In genomic region chr2:134334542-134335353, GRCh38 we compare ENCODE assay signal across 18 cellular contexts.
"Had no signal": no experiment of that assay in that cellular context is flagged by ENCODE, and none has a peak within 500 bp of the region (broad histone marks: within the 10 kb centered on the region; RNA-seq: fewer than 3 reads in every experiment).

No MANE protein-coding gene starts in this region.

- H3K27ac Mint-ChIP-seq: activated CD4-positive, alpha-beta T cell treated with anti-CD3 and anti-CD28 coated beads, Interleukin-2, amount 10 ng/mL, durations not matched to agents 24 days and 14 days; activated naive CD4-positive, alpha-beta T cell treated with anti-CD3 and anti-CD28 coated beads for 36 hours; activated naive CD8-positive, alpha-beta T cell treated with anti-CD3 and anti-CD28 coated beads, Interleukin-2, amount 50 U/mL, for 24 hours; effector memory CD8-positive, alpha-beta T cell; immature natural killer cell; nephron progenitor cell; progenitor cell of endocrine pancreas; stimulated activated naive CD8-positive, alpha-beta T cell treated with anti-CD3 and anti-CD28 coated beads, Interleukin-15, Interleukin-2, amounts not matched to agents 100 ng/mL and 50 ng/mL, for 24 hours; type B pancreatic cell; WTC11 had no signal

- H3K4me1 Mint-ChIP-seq: immature natural killer cell, nephron progenitor cell, WTC11 had no signal

- DNase-seq: activated CD4-positive, alpha-beta T cell treated with anti-CD3 and anti-CD28 coated beads, Interleukin-2, amount 10 ng/mL, durations not matched to agents 24 days and 14 days; activated CD8-positive, alpha-beta memory T cell treated with anti-CD3 and anti-CD28 coated beads for 24 hours; activated naive CD4-positive, alpha-beta T cell treated with anti-CD3 and anti-CD28 coated beads for 36 hours; activated naive CD8-positive, alpha-beta T cell treated with anti-CD3 and anti-CD28 coated beads, Interleukin-2, amount 50 U/mL, for 24 hours; dermis blood vessel endothelial cell; effector memory CD8-positive, alpha-beta T cell; foreskin melanocyte; head of caudate nucleus; immature natural killer cell; nephron progenitor cell; occipital lobe; right cardiac atrium; stimulated activated CD4-positive, alpha-beta T cell treated with anti-CD3 and anti-CD28 coated beads, Interleukin-4, amount 100 ng/mL, for 24 hours; T-helper 2 cell had no signal

- H3K4me3 Mint-ChIP-seq: activated CD4-positive, alpha-beta T cell treated with anti-CD3 and anti-CD28 coated beads, Interleukin-2, amount 10 ng/mL, durations not matched to agents 24 days and 14 days; activated naive CD4-positive, alpha-beta T cell treated with anti-CD3 and anti-CD28 coated beads for 36 hours; activated naive CD8-positive, alpha-beta T cell treated with anti-CD3 and anti-CD28 coated beads, Interleukin-2, amount 50 U/mL, for 24 hours; effector memory CD8-positive, alpha-beta T cell; immature natural killer cell; nephron progenitor cell; stimulated activated naive CD8-positive, alpha-beta T cell treated with anti-CD3 and anti-CD28 coated beads, Interleukin-15, Interleukin-2, amounts not matched to agents 100 ng/mL and 50 ng/mL, for 24 hours; type B pancreatic cell; WTC11 had no signal

- H3K27me3 Mint-ChIP-seq: activated CD4-positive, alpha-beta T cell treated with anti-CD3 and anti-CD28 coated beads, Interleukin-2, amount 10 ng/mL, durations not matched to agents 24 days and 14 days; activated naive CD8-positive, alpha-beta T cell treated with anti-CD3 and anti-CD28 coated beads, Interleukin-2, amount 50 U/mL, for 24 hours; effector memory CD8-positive, alpha-beta T cell; progenitor cell of endocrine pancreas; stimulated activated naive CD8-positive, alpha-beta T cell treated with anti-CD3 and anti-CD28 coated beads, Interleukin-15, Interleukin-2, amounts not matched to agents 100 ng/mL and 50 ng/mL, for 24 hours; type B pancreatic cell had no signal

- H3K9me3 Mint-ChIP-seq: effector memory CD8-positive, alpha-beta T cell had no signal

- ATAC-seq: activated naive CD8-positive, alpha-beta T cell treated with anti-CD3 and anti-CD28 coated beads, Interleukin-2, amount 50 U/mL, for 24 hours; effector memory CD8-positive, alpha-beta T cell; right cardiac atrium; WTC11 had no signal
